13 cellular contexts compared by ENCODE assay signal in genomic region chr18:62790836-62791772, GRCh38.
A peak's percentile ranks its signal among the peaks of the same experiment; 100 is the strongest.
DNase-seq lines count a peak whose midpoint lies in the region; ATAC-seq and TF ChIP-seq lines count a peak whose summit lies in the region.
"Had no signal": no experiment of that assay in that cellular context is flagged by ENCODE, and none has a peak within 500 bp of the region (broad histone marks: within the 10 kb centered on the region; RNA-seq: fewer than 3 reads in every experiment).

No MANE protein-coding gene starts in this region.

- H3K4me2 ChIP-seq in BLaER1 (peak overlapping the region; percentile 60), IMR-90 (ENCODE audit: low read depth, low read length) (no peak overlapping the region)

- TF ChIP-seq CTCF in IMR-90 (conservative IDR thresholded peaks at IDR 0.05; ENCODE audit: low read depth, low read length) (no peak), mesothelial cell of epicardium (IDR thresholded peaks at IDR 0.05; ENCODE audit: unreplicated experiment) (no peak)

- DNase-seq in IMR-90: peak; percentile 75
- DNase-seq in mesothelial cell of epicardium (ENCODE audit: low spot score in 2 of 2, unreplicated experiment in 2 of 2): no peak
- no peak for DNase-seq in RKO (ENCODE audit: low spot score)
- DNase-seq: glutamatergic neuron; stimulated activated CD4-positive, alpha-beta T cell treated with anti-CD3 and anti-CD28 coated beads, Interleukin-2, amount 100 ng/mL, for 48 hours had no signal

- no peak overlapping the region for H2BK20ac ChIP-seq in IMR-90 (ENCODE audit: low read depth, low read length)

- H3K9ac ChIP-seq in BLaER1 (0 out of 2 replicates have a peak overlapping the region, but pooled peaks have one; percentile 9), IMR-90 (ENCODE audit: low read depth, low read length) (no peak overlapping the region)

- no peak overlapping the region for H2AFZ ChIP-seq in IMR-90 (replicated peaks; ENCODE audit: low read length, poor library complexity)

- no peak overlapping the region for H3K4ac ChIP-seq in IMR-90 (ENCODE audit: low read depth, low read length)

- H4K20me1 ChIP-seq in BLaER1 (peaks cover 100% of the 10 kb centered on the region), IMR-90 (ENCODE audit: insufficient read depth, low read length) (no peaks in the 10 kb centered on the region)

- H3K14ac ChIP-seq in IMR-90 (replicated peaks; ENCODE audit: low read depth, low read length): no peak overlapping the region

- no peak overlapping the region for H4K5ac ChIP-seq in IMR-90 (ENCODE audit: low read depth, low read length)

- 80% methylated on average over 1 of the region's 7 CpGs; no CpG with 5 or more reads in 1 of the 2 experiments for WGBS in IMR-90 (ENCODE audit: extremely low coverage in 2 of 2, insufficient read length in 1 of 2), 2 experiments

- peaks cover 7 to 22% of the 10 kb centered on the region in 2 experiments for H3K79me1 ChIP-seq in IMR-90 (ENCODE audit: low read depth in 1 of 2, low read length in 2 of 2)

- ATAC-seq in IMR-90 (ENCODE audit: low read depth) (peak; percentile 69), GM18868 (IDR thresholded peaks at IDR 0.05; ENCODE audit: unreplicated experiment) (no peak), HG03135 (IDR thresholded peaks at IDR 0.05; ENCODE audit: unreplicated experiment) (no peak), GM19351 (IDR thresholded peaks at IDR 0.05; ENCODE audit: unreplicated experiment) (no peak)
- ATAC-seq: naive thymus-derived CD4-positive, alpha-beta T cell had no signal

- H3K9me1 ChIP-seq in IMR-90 (ENCODE audit: insufficient read depth, low read length): peaks cover 5% of the 10 kb centered on the region

- H4K8ac ChIP-seq in IMR-90 (ENCODE audit: low read depth in 2 of 2, low read length in 2 of 2): peak overlapping the region in 1 of 2 experiments; percentile 15; a peak in 1 of 4 replicates

- no peak overlapping the region for H2AK9ac ChIP-seq in IMR-90 (replicated peaks; ENCODE audit: low read depth, low read length, poor library complexity)

- BruUV-seq in IMR-90 (replicated peaks; lab: Mats Ljungman, UMichigan): no TSS peak

- no peak overlapping the region; the same call in 1 of the 2 replicates for H3K23ac ChIP-seq in IMR-90 (ENCODE audit: low read depth, low read length)

- peak overlapping the region; percentile 57 for H3K27ac Mint-ChIP-seq in mesothelial cell of epicardium
- H3K27ac Mint-ChIP-seq: T-helper 1 cell treated with Interleukin-12 subunit alpha and Interleukin-12 subunit beta and Interleukin-4 antibody, amounts not matched to agents 30 μg/mL and 1 μg/mL, for 36 hours had no signal

- no peak for TF ChIP-seq RAD21 in IMR-90 (IDR thresholded peaks at IDR 0.05; ENCODE audit: low read length)

- H2BK15ac ChIP-seq in IMR-90 (ENCODE audit: low read depth, low read length): no peak overlapping the region

- no peaks in the 10 kb centered on the region for H3K36me3 Mint-ChIP-seq in mesothelial cell of epicardium

- H3K9me3 Mint-ChIP-seq in mesothelial cell of epicardium: no peaks in the 10 kb centered on the region
- H3K9me3 Mint-ChIP-seq: naive thymus-derived CD4-positive, alpha-beta T cell; T-helper 1 cell treated with Interleukin-12 subunit alpha and Interleukin-12 subunit beta and Interleukin-4 antibody, amounts not matched to agents 30 μg/mL and 1 μg/mL, for 36 hours had no signal

- no peak overlapping the region for H2AK5ac ChIP-seq in IMR-90 (ENCODE audit: low read depth, low read length)

- H2BK5ac ChIP-seq in IMR-90 (ENCODE audit: low read depth, low read length, poor library complexity, severe bottlenecking): no peak overlapping the region

- dilution Hi-C loops in IMR-90 (cut with HindIII; ENCODE audit: low sequenced_read_pairs, unreplicated experiment): no loop called here

- in situ Hi-C loops in IMR-90 (cut with MboI; ENCODE audit: low sequenced_read_pairs): loop anchor here (10.0 kb wide), 1 partner anchor 64 kb away; no protein-coding TSS in a partner anchor

- H3K27me3 ChIP-seq in BLaER1 (no peaks in the 10 kb centered on the region), IMR-90 (ENCODE audit: control insufficient read depth, insufficient read depth, low read length) (no peaks in the 10 kb centered on the region)
- H3K27me3 ChIP-seq: suprapubic skin had no signal

- CTCF ChIA-PET in IMR-90 (lab: Yijun Ruan, JAX): interaction anchor here (1.2 to 1.6 kb wide), 2 partner anchors 19 to 32 kb away, joined by 3 to 5 read pairs; no protein-coding TSS in a partner anchor

- H3K18ac ChIP-seq in IMR-90 (ENCODE audit: low read depth, low read length): no peak overlapping the region

- H3K36me3 ChIP-seq in BLaER1 (peaks cover 11% of the 10 kb centered on the region; the same call in 1 of the 2 replicates), IMR-90 (ENCODE audit: control insufficient read depth, insufficient read depth, low read length) (no peaks in the 10 kb centered on the region)
- H3K36me3 ChIP-seq: suprapubic skin had no signal

- H3K27ac ChIP-seq in BLaER1 (no peak overlapping the region), IMR-90 (ENCODE audit: insufficient read depth, low read length) (no peak overlapping the region), cingulate gyrus (ENCODE audit: low read depth, low read length) (peak overlapping the region; percentile 16)
- H3K27ac ChIP-seq: suprapubic skin had no signal

- H3K4me1 Mint-ChIP-seq in mesothelial cell of epicardium: peaks cover 55% of the 10 kb centered on the region

- no peaks in the 10 kb centered on the region for H3K27me3 Mint-ChIP-seq in mesothelial cell of epicardium (ENCODE audit: low read depth)
- H3K27me3 Mint-ChIP-seq: naive thymus-derived CD4-positive, alpha-beta T cell had no signal

- H2BK120ac ChIP-seq in IMR-90 (ENCODE audit: low read depth, low read length): no peak overlapping the region

- H3K9me3 ChIP-seq in BLaER1 (no peaks in the 10 kb centered on the region), IMR-90 (ENCODE audit: control insufficient read depth, insufficient read depth, low read length) (no peaks in the 10 kb centered on the region)
- H3K9me3 ChIP-seq: suprapubic skin had no signal

- H3K4me1 ChIP-seq in BLaER1 (peaks cover 55% of the 10 kb centered on the region), IMR-90 (ENCODE audit: control insufficient read depth, insufficient read depth, low read length) (peaks cover 2% of the 10 kb centered on the region; the same call in 1 of the 2 replicates)

- intact Hi-C loops in IMR-90 (cut with micrococcal nuclease): no loop called here

- H4K91ac ChIP-seq in IMR-90 (ENCODE audit: insufficient read depth, low read depth, low read length): no peak overlapping the region

- H3K56ac ChIP-seq in IMR-90 (ENCODE audit: extremely low read depth, insufficient read depth, low read length): no peak overlapping the region

- POLR2A ChIA-PET in IMR-90 (lab: Charles Lee; ENCODE audit: unreplicated experiment): interaction anchor here (0.7 kb wide), 1 partner anchor 54 kb away, joined by 3 read pairs; no protein-coding TSS in a partner anchor

- H3K4me3 ChIP-seq in BLaER1: no peak overlapping the region
- no peak overlapping the region for H3K4me3 ChIP-seq in IMR-90 (ENCODE audit: insufficient read depth, low read depth, low read length)
- H3K4me3 ChIP-seq: suprapubic skin had no signal

- no peak overlapping the region for H3K4me3 Mint-ChIP-seq in mesothelial cell of epicardium
- H3K4me3 Mint-ChIP-seq: T-helper 1 cell treated with Interleukin-12 subunit alpha and Interleukin-12 subunit beta and Interleukin-4 antibody, amounts not matched to agents 30 μg/mL and 1 μg/mL, for 36 hours had no signal

- no peak for TF ChIP-seq POLR2A in IMR-90 (IDR thresholded peaks at IDR 0.05; ENCODE audit: low read depth, low read length)

TF ChIP-seq in IMR-90, 13 proteins besides CTCF, POLR2A, EP300 and RAD21:
- TF ChIP-seq MXI1 (IDR thresholded peaks at IDR 0.05; ENCODE audit: borderline replicate concordance, low read depth, low read length) (0 out of 2 replicates have a peak, but pooled peaks have one; percentile 36), MAZ (IDR thresholded peaks at IDR 0.05; ENCODE audit: borderline replicate concordance, low read depth, low read length) (no peak)
